8 cellular contexts compared by ENCODE assay signal in the genomic region with DNA sequence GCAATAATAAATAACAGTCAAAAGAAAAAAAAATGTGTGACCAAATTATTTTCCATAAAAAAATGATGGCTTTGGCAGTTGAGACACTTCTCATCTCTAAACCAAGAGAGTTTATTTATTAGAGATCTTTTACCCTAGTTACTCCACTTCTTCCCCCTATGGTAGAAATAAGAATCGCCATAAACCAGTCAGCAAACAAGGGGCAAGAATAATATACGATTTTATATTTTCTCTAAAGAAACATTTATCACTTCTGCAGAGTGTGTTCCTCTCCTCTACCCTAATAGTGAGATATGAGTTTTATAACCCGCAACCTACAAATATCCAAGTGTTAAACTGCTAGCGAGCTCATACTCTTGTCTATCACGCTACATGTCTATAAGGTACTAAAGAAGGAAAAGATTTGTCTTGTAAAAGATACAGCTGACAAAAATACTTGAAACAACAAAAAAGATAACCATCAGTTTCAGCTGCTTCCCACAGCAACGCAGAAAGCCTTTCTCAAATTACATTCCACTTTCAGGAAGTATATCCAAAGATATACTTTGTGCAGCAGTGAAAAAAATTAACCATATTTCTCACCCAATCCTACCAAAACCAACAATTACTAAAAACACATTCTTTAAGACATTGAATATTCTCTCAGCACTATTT. TPM values are rescaled to one million over a fixed set of nuclear protein-coding genes. Genes with fewer than 3 reads are reported as not detected.
DNase-seq lines count a peak whose midpoint lies in the region; ATAC-seq and TF ChIP-seq lines count a peak whose summit lies in the region.

No MANE protein-coding gene starts in this region.

- DNase-seq in KBM-7 (peak; percentile 52), cerebellar nuclear complex (lab: John Stamatoyannopoulos, UW) (no peak), midbrain (lab: John Stamatoyannopoulos, UW) (no peak)
- no peak for DNase-seq in naive thymus-derived CD8-positive, alpha-beta T cell

- ATAC-seq in naive thymus-derived CD8-positive, alpha-beta T cell = no peak
- ATAC-seq in GM21529 (IDR thresholded peaks at IDR 0.05; ENCODE audit: unreplicated experiment) (no peak), HG02588 (IDR thresholded peaks at IDR 0.05; ENCODE audit: unreplicated experiment) (no peak)

- POLR2A ChIA-PET in naive thymus-derived CD8-positive, alpha-beta T cell (lab: Charles Lee) = interaction anchor here (1.1 to 3.2 kb wide), 4 partner anchors 11 to 180 kb away, joined by 4 to 31 read pairs (median 16); a partner anchor contains a TSS

- peaks cover 62% of the 10 kb centered on the region for H3K4me1 Mint-ChIP-seq in brain
- H3K4me1 Mint-ChIP-seq in naive thymus-derived CD8-positive, alpha-beta T cell = peaks cover 19 to 61% (median 43%) of the 10 kb centered on the region in 4 donors

- in situ Hi-C loops in KBM-7 (cut with MboI; ENCODE audit: low pct_unique_long_range_greater_than_20kb, low sequenced_read_pairs) = no loop called here

- H3K4me3 Mint-ChIP-seq in brain = peak overlapping the region; percentile 91 to 98 (median 93)
- peak overlapping the region; percentile 85 to 95 (median 92) for H3K4me3 Mint-ChIP-seq in naive thymus-derived CD8-positive, alpha-beta T cell

- H3K9me3 Mint-ChIP-seq in brain = peaks cover 0 to 3% (median 0%) of the 10 kb centered on the region in 5 experiments
- H3K9me3 Mint-ChIP-seq in naive thymus-derived CD8-positive, alpha-beta T cell = no peaks in the 10 kb centered on the region

- H3K27ac Mint-ChIP-seq in brain = peak overlapping the region; percentile 31 to 95 (median 83)
- peak overlapping the region; percentile 4 to 96 (median 78) for H3K27ac Mint-ChIP-seq in naive thymus-derived CD8-positive, alpha-beta T cell

- peaks cover 9% of the 10 kb centered on the region for H3K27me3 Mint-ChIP-seq in brain
- no peaks in the 10 kb centered on the region for H3K27me3 Mint-ChIP-seq in naive thymus-derived CD8-positive, alpha-beta T cell

- peaks cover 33 to 39% (median 38%) of the 10 kb centered on the region in 11 experiments for H3K36me3 ChIP-seq in BLaER1 treated with 17β-estradiol and CSF1 and Interleukin-3, amounts not matched to agents 10 nM and 100 nM

- H3K36me3 Mint-ChIP-seq in brain = peaks cover 39% of the 10 kb centered on the region
- peaks cover 0 to 35% (median 6%) of the 10 kb centered on the region in 3 donors for H3K36me3 Mint-ChIP-seq in naive thymus-derived CD8-positive, alpha-beta T cell

- peak overlapping the region; percentile 85 to 97 (median 88) for H3K4me3 ChIP-seq in BLaER1 treated with 17β-estradiol and CSF1 and Interleukin-3, amounts not matched to agents 10 nM and 100 nM

- H3K9ac ChIP-seq in BLaER1 treated with 17β-estradiol and CSF1 and Interleukin-3, amounts not matched to agents 10 nM and 100 nM = peak overlapping the region; percentile 93 to 99 (median 97)

- H3K9me3 ChIP-seq in BLaER1 treated with 17β-estradiol and CSF1 and Interleukin-3, amounts not matched to agents 10 nM and 100 nM (replicated peaks in 1 of 11) = no peaks in the 10 kb centered on the region

- no peak for TF ChIP-seq CTCF in brain (conservative IDR thresholded peaks at IDR 0.05)

- H4K20me1 ChIP-seq in BLaER1 treated with 17β-estradiol and CSF1 and Interleukin-3, amounts not matched to agents 10 nM and 100 nM = peaks cover 0 to 51% (median 22%) of the 10 kb centered on the region in 11 experiments; a peak in 9 of 22 replicates

- peaks cover 4 to 36% (median 20%) of the 10 kb centered on the region in 10 experiments; a peak in 19 of 20 replicates for H3K4me1 ChIP-seq in BLaER1 treated with 17β-estradiol and CSF1 and Interleukin-3, amounts not matched to agents 10 nM and 100 nM

- no peaks in the 10 kb centered on the region for H3K27me3 ChIP-seq in BLaER1 treated with 17β-estradiol and CSF1 and Interleukin-3, amounts not matched to agents 10 nM and 100 nM

- H3K4me2 ChIP-seq in BLaER1 treated with 17β-estradiol and CSF1 and Interleukin-3, amounts not matched to agents 10 nM and 100 nM = peak overlapping the region; percentile 76 to 96 (median 88)

- H3K27ac ChIP-seq in BLaER1 treated with 17β-estradiol and CSF1 and Interleukin-3, amounts not matched to agents 10 nM and 100 nM = peak overlapping the region in 10 of 11 experiments; percentile 94 to 99 (median 96); a peak in 15 of 22 replicates

RNA-seq across cellular contexts. Expression of a gene that starts 2.2 kb away (rescaled TPM):
- polyA plus RNA-seq in brain (ENCODE audit: insufficient read depth, low read depth, low replicate concordance) = 16.1 TPM
- 10 to 100 TPM; 46.8 to 47.9 TPM for total RNA-seq in naive thymus-derived CD8-positive, alpha-beta T cell
- polyA plus RNA-seq in naive thymus-derived CD8-positive, alpha-beta T cell = 1 to 10 TPM in 2 of 3 donors, under 1 TPM in 1; 0.77 to 4.4 (median 2.4) TPM

RNA-seq across cellular contexts. Expression of a gene that starts 58.2 kb away (rescaled TPM):
- 111 TPM for polyA plus RNA-seq in brain (ENCODE audit: insufficient read depth, low read depth, low replicate concordance)
- total RNA-seq in naive thymus-derived CD8-positive, alpha-beta T cell = 10 to 100 TPM; 83.3 to 93.2 TPM
- 10 to 100 TPM; 68.5 to 70.9 (median 70.6) TPM for polyA plus RNA-seq in naive thymus-derived CD8-positive, alpha-beta T cell
